ENCODE assay signal across 24 cellular contexts in the genomic region with DNA sequence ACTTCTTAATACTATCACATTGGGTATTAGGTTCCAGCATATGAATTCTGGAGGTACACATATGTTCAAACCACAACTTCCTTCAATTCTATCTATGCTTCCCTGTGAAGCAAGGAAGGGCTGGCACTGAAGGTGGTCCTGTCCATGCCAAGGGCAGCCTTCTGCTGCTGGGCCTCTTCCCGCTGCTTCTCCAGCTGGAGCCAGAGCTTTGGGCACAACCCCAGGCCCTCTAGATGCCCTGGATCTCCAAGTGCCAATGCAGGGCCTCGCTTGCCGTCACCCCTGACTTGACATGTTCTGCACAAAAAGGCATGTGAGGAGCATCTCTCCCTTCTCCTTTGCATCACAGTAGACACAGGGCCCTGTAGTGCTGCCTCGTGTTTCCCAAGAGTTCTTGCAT.
"Had no signal": no experiment of that assay in that cellular context is flagged by ENCODE, and none has a peak within 500 bp of the region (broad histone marks: within the 10 kb centered on the region; RNA-seq: fewer than 3 reads in every experiment).

No MANE protein-coding gene starts in this region.

- H3K4me2 ChIP-seq: hepatocyte had no signal

- FAIRE-seq: colon, endothelial cell of umbilical vein, frontal cortex, islet of Langerhans, keratinocyte had no signal

- ATAC-seq: foreskin keratinocyte, gastroesophageal sphincter, heart left ventricle, left cardiac atrium, left lung, left ventricle myocardium superior, lower lobe of right lung had no signal

- H3K27ac ChIP-seq: coronary artery, esophagus muscularis mucosa, foreskin keratinocyte, gastroesophageal sphincter, heart left ventricle, hepatocyte, left lung, lower lobe of right lung had no signal

- H3K27me3 ChIP-seq: esophagus muscularis mucosa, foreskin keratinocyte, gastroesophageal sphincter, heart left ventricle, hepatocyte, left lung had no signal

- H3K79me2 ChIP-seq: hepatocyte had no signal

- H3K9me3 Mint-ChIP-seq: mesothelial cell of epicardium had no signal

- H3K27ac Mint-ChIP-seq: mesothelial cell of epicardium, naive B cell had no signal

- H3K9me3 ChIP-seq: esophagus muscularis mucosa, gastroesophageal sphincter, heart left ventricle, left lung, lower lobe of right lung, mucosa of descending colon had no signal

- H3K36me3 ChIP-seq: esophagus muscularis mucosa, gastroesophageal sphincter, heart left ventricle, left lung, lower lobe of right lung had no signal

- DNase-seq: dermis blood vessel endothelial cell; effector CD4-positive, alpha-beta T cell; effector memory CD4-positive, alpha-beta T cell; foreskin keratinocyte; heart left ventricle; hypothalamus; left cardiac atrium; left lung; left ventricle myocardium superior; lower lobe of right lung; mesenchymal stem cell; mucosa of descending colon; naive B cell had no signal

- H3K4me3 Mint-ChIP-seq: mesothelial cell of epicardium, naive B cell had no signal

- H3K4me3 ChIP-seq: coronary artery, dorsolateral prefrontal cortex, esophagus muscularis mucosa, gastroesophageal sphincter, heart left ventricle, hepatocyte, left lung, lower lobe of right lung, mucosa of descending colon had no signal

- H2AFZ ChIP-seq: hepatocyte had no signal

- H3K36me3 Mint-ChIP-seq: naive B cell had no signal

- H3K4me1 ChIP-seq: esophagus muscularis mucosa, gastroesophageal sphincter, heart left ventricle, left lung, lower lobe of right lung had no signal
